1 cellular context compared by ENCODE assay signal in the genomic region with DNA sequence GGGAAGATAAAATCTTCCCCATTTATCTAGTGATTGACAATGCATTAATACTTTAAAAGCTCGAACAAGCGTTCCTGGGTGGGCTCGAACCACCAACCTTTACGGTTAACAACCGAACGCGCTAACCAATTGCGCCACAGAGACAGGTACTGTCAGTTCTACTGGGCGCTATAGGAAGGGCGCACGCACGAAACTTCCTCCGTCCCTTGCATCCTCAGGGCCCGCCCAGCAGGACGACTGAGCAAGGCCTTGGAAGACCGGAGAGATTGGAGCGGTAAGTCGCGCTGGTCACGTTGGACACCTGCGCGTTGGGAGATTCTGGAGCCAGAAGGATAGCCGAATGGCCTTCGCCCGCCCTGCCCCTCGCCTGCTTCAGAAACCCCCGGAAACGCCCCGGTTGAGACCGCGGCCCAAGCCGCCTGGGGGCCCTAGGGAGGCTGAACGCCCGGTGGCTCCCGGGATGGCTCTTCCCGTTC.
TF ChIP-seq lines count a peak whose summit lies in the region.
"Not testable (repeated sequence)": the region's sequence is repeated elsewhere in the genome, so short reads cannot be mapped to it uniquely, and the experiment has no call there.

No MANE protein-coding gene starts in this region.

TF ChIP-seq in HepG2, 621 proteins besides CTCF, POLR2A, EP300 and RAD21:
- peak; percentile 38; the same call in 1 of the 2 replicates for TF ChIP-seq ZFY (CRISPR knock-in tag; IDR thresholded peaks at IDR 0.05)
- peak; percentile 34; the same call in 1 of the 2 replicates for TF ChIP-seq ZFX (CRISPR knock-in tag; IDR thresholded peaks at IDR 0.05; ENCODE audit: low read depth)
- TF ChIP-seq SOX6 (IDR thresholded peaks at IDR 0.05): not testable (repeated sequence)
- 0 out of 2 replicates have a peak, but pooled peaks have one; percentile 15 for TF ChIP-seq SOX6 (CRISPR knock-in tag; IDR thresholded peaks at IDR 0.05)
- TF ChIP-seq KDM2A (CRISPR knock-in tag; IDR thresholded peaks at IDR 0.05; ENCODE audit: borderline replicate concordance, low read depth): peak; percentile 46
- TF ChIP-seq, protein P1, sequence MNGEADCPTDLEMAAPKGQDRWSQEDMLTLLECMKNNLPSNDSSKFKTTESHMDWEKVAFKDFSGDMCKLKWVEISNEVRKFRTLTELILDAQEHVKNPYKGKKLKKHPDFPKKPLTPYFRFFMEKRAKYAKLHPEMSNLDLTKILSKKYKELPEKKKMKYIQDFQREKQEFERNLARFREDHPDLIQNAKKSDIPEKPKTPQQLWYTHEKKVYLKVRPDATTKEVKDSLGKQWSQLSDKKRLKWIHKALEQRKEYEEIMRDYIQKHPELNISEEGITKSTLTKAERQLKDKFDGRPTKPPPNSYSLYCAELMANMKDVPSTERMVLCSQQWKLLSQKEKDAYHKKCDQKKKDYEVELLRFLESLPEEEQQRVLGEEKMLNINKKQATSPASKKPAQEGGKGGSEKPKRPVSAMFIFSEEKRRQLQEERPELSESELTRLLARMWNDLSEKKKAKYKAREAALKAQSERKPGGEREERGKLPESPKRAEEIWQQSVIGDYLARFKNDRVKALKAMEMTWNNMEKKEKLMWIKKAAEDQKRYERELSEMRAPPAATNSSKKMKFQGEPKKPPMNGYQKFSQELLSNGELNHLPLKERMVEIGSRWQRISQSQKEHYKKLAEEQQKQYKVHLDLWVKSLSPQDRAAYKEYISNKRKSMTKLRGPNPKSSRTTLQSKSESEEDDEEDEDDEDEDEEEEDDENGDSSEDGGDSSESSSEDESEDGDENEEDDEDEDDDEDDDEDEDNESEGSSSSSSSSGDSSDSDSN (CRISPR knock-in tag; IDR thresholded peaks at IDR 0.05): peak; percentile 63
- TF ChIP-seq GABPB1 (CRISPR knock-in tag; IDR thresholded peaks at IDR 0.05): peak; percentile 54; the same call in 1 of the 2 replicates
- TF ChIP-seq, protein P2, sequence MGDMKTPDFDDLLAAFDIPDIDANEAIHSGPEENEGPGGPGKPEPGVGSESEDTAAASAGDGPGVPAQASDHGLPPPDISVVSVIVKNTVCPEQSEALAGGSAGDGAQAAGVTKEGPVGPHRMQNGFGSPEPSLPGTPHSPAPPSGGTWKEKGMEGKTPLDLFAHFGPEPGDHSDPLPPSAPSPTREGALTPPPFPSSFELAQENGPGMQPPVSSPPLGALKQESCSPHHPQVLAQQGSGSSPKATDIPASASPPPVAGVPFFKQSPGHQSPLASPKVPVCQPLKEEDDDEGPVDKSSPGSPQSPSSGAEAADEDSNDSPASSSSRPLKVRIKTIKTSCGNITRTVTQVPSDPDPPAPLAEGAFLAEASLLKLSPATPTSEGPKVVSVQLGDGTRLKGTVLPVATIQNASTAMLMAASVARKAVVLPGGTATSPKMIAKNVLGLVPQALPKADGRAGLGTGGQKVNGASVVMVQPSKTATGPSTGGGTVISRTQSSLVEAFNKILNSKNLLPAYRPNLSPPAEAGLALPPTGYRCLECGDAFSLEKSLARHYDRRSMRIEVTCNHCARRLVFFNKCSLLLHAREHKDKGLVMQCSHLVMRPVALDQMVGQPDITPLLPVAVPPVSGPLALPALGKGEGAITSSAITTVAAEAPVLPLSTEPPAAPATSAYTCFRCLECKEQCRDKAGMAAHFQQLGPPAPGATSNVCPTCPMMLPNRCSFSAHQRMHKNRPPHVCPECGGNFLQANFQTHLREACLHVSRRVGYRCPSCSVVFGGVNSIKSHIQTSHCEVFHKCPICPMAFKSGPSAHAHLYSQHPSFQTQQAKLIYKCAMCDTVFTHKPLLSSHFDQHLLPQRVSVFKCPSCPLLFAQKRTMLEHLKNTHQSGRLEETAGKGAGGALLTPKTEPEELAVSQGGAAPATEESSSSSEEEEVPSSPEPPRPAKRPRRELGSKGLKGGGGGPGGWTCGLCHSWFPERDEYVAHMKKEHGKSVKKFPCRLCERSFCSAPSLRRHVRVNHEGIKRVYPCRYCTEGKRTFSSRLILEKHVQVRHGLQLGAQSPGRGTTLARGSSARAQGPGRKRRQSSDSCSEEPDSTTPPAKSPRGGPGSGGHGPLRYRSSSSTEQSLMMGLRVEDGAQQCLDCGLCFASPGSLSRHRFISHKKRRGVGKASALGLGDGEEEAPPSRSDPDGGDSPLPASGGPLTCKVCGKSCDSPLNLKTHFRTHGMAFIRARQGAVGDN (CRISPR knock-in tag; IDR thresholded peaks at IDR 0.05): peak; percentile 64
- TF ChIP-seq, protein P3, sequence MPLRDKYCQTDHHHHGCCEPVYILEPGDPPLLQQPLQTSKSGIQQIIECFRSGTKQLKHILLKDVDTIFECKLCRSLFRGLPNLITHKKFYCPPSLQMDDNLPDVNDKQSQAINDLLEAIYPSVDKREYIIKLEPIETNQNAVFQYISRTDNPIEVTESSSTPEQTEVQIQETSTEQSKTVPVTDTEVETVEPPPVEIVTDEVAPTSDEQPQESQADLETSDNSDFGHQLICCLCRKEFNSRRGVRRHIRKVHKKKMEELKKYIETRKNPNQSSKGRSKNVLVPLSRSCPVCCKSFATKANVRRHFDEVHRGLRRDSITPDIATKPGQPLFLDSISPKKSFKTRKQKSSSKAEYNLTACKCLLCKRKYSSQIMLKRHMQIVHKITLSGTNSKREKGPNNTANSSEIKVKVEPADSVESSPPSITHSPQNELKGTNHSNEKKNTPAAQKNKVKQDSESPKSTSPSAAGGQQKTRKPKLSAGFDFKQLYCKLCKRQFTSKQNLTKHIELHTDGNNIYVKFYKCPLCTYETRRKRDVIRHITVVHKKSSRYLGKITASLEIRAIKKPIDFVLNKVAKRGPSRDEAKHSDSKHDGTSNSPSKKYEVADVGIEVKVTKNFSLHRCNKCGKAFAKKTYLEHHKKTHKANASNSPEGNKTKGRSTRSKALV (CRISPR knock-in tag; IDR thresholded peaks at IDR 0.05): peak; percentile 41; the same call in 1 of the 2 replicates
- peak; percentile 54; the same call in 1 of the 2 replicates for TF ChIP-seq CEBPG (CRISPR knock-in tag; IDR thresholded peaks at IDR 0.05)
- peak; percentile 71 for TF ChIP-seq HNRNPLL (IDR thresholded peaks at IDR 0.05; ENCODE audit: low read depth, low read length, poor library complexity, severe bottlenecking)
- TF ChIP-seq SAP130 (CRISPR knock-in tag; IDR thresholded peaks at IDR 0.05; ENCODE audit: low read depth): peak; percentile 13; the same call in 1 of the 2 replicates
- TF ChIP-seq, protein P4, sequence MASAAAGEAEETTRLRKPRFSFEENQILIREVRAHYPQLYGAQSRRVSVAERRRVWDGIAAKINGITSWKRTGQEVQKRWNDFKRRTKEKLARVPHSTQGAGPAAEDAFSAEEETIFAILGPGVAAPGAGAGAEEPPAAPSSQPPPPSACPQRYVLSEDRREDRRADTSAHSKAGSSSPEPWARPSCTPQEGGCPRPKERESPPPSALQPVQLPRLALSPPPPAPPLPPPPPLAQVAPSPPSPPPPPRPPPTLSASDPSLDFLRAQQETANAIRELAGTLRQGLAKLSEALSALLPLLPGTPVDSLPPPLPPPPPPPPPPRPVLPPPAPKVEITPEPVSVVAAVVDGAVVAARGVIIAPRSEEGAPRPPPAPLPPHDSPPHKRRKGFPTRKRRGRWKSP (CRISPR knock-in tag; IDR thresholded peaks at IDR 0.05): peak; percentile 90
- TF ChIP-seq ZNF24 (IDR thresholded peaks at IDR 0.05): peak; percentile 90
- TF ChIP-seq, protein P5, sequence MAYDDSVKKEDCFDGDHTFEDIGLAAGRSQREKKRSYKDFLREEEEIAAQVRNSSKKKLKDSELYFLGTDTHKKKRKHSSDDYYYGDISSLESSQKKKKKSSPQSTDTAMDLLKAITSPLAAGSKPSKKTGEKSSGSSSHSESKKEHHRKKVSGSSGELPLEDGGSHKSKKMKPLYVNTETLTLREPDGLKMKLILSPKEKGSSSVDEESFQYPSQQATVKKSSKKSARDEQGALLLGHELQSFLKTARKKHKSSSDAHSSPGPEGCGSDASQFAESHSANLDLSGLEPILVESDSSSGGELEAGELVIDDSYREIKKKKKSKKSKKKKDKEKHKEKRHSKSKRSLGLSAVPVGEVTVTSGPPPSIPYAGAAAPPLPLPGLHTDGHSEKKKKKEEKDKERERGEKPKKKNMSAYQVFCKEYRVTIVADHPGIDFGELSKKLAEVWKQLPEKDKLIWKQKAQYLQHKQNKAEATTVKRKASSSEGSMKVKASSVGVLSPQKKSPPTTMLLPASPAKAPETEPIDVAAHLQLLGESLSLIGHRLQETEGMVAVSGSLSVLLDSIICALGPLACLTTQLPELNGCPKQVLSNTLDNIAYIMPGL (CRISPR knock-in tag; IDR thresholded peaks at IDR 0.05; ENCODE audit: borderline replicate concordance in 1 of 2, low read depth in 1 of 2): peak; percentile 28 to 58; a peak in 2 of 4 replicates
